In genomic region chr3:12905316-12906071, GRCh38 we compare ENCODE assay signal across 20 cellular contexts.
A peak's percentile ranks its signal among the peaks of the same experiment; 100 is the strongest.
DNase-seq lines count a peak whose midpoint lies in the region; ATAC-seq and TF ChIP-seq lines count a peak whose summit lies in the region.
"Had no signal": no experiment of that assay in that cellular context is flagged by ENCODE, and none has a peak within 500 bp of the region (broad histone marks: within the 10 kb centered on the region; RNA-seq: fewer than 3 reads in every experiment).

No MANE protein-coding gene starts in this region.

- H3K36me3 Mint-ChIP-seq in IgD-negative memory B cell (peaks cover 2% of the 10 kb centered on the region), naive B cell (peaks cover 0 to 13% of the 10 kb centered on the region in 2 donors)
- peaks cover 89% of the 10 kb centered on the region for H3K36me3 Mint-ChIP-seq in stimulated activated effector memory CD8-positive, alpha-beta T cell treated with anti-CD3 and anti-CD28 coated beads, Interleukin-12 subunit alpha, Interleukin-12 subunit beta, amount 100 ng/mL, for 72 hours

- peaks cover 6 to 12% (median 11%) of the 10 kb centered on the region in 3 donors for H3K4me1 Mint-ChIP-seq in IgD-negative memory B cell
- peaks cover 31 to 41% (median 35%) of the 10 kb centered on the region in 3 donors for H3K4me1 Mint-ChIP-seq in naive B cell
- H3K4me1 Mint-ChIP-seq in stimulated activated effector memory CD8-positive, alpha-beta T cell treated with anti-CD3 and anti-CD28 coated beads, Interleukin-12 subunit alpha, Interleukin-12 subunit beta, amount 100 ng/mL, for 72 hours: no peaks in the 10 kb centered on the region
- H3K4me1 Mint-ChIP-seq: nephron had no signal

- peaks cover 0 to 98% of the 10 kb centered on the region in 2 donors for H3K36me3 ChIP-seq in gastroesophageal sphincter

- H3K9me3 Mint-ChIP-seq in IgD-negative memory B cell: no peaks in the 10 kb centered on the region
- no peaks in the 10 kb centered on the region for H3K9me3 Mint-ChIP-seq in naive B cell
- no peaks in the 10 kb centered on the region for H3K9me3 Mint-ChIP-seq in stimulated activated effector memory CD8-positive, alpha-beta T cell treated with anti-CD3 and anti-CD28 coated beads, Interleukin-12 subunit alpha, Interleukin-12 subunit beta, amount 100 ng/mL, for 72 hours
- H3K9me3 Mint-ChIP-seq: activated naive CD4-positive, alpha-beta T cell treated with anti-CD3 and anti-CD28 coated beads, Interleukin-2, amount 50 U/mL, for 72 hours; activated T-helper 1 cell treated with anti-CD3 and anti-CD28 coated beads, Interleukin-12 subunit alpha, Interleukin-12 subunit beta, Interleukin-2, Interleukin-4 antibody, amounts not matched to agents 30 ng/mL and 10 ng/mL and 1 ng/mL, durations not matched to agents 14 hours and 24 hours and 36 hours; nephron had no signal

- intact Hi-C loops in left cardiac atrium (cut with DNase I): no loop called here

- 80% methylated on average over 1 of the region's 21 CpGs; no CpG with 5 or more reads in 1 of the 2 donors for WGBS in gastroesophageal sphincter (ENCODE audit: low coverage in 1 of 2), 2 donors

- DNase-seq in left cardiac atrium (no peak), naive B cell (no peak), HUDEP-2 (lab: John Stamatoyannopoulos, UW; ENCODE audit: unreplicated experiment in 76 of 76) (no peak)
- no peak for DNase-seq in stimulated activated effector memory CD8-positive, alpha-beta T cell treated with anti-CD3 and anti-CD28 coated beads, Interleukin-12 subunit alpha, Interleukin-12 subunit beta, amount 100 ng/mL, for 72 hours (ENCODE audit: low spot score in 2 of 2)
- DNase-seq: activated CD4-positive, alpha-beta T cell treated with anti-CD3 and anti-CD28 coated beads, Interleukin-2, amount 50 U/mL, for 1 hour; effector CD8-positive, alpha-beta T cell; kidney glomerular epithelial cell; mesendoderm; MM.1S; NCI-H526; T-helper 2 cell; upper lobe of left lung had no signal

- H3K27me3 Mint-ChIP-seq in IgD-negative memory B cell (no peaks in the 10 kb centered on the region), naive B cell (no peaks in the 10 kb centered on the region)
- H3K27me3 Mint-ChIP-seq: progenitor cell of endocrine pancreas had no signal

- H3K27ac ChIP-seq in gastroesophageal sphincter: no peak overlapping the region
- H3K27ac ChIP-seq: upper lobe of left lung had no signal

- no peak for TF ChIP-seq CTCF in gastroesophageal sphincter (IDR thresholded peaks at IDR 0.05)

- ATAC-seq in left cardiac atrium (peak; percentile 9 to 53), naive B cell (ENCODE audit: low read depth in 2 of 2) (no peak), gastroesophageal sphincter (no peak), HG02970 (IDR thresholded peaks at IDR 0.05; ENCODE audit: low FRiP score, unreplicated experiment) (no peak)
- ATAC-seq in stimulated activated effector memory CD8-positive, alpha-beta T cell treated with anti-CD3 and anti-CD28 coated beads, Interleukin-12 subunit alpha, Interleukin-12 subunit beta, amount 100 ng/mL, for 72 hours: no peak
- ATAC-seq: esophagus mucosa had no signal

- no peak overlapping the region for H3K4me3 ChIP-seq in gastroesophageal sphincter
- H3K4me3 ChIP-seq: upper lobe of left lung had no signal

- no peak for TF ChIP-seq EP300 in gastroesophageal sphincter (IDR thresholded peaks at IDR 0.05)

- H3K9me3 ChIP-seq in gastroesophageal sphincter: no peaks in the 10 kb centered on the region
- H3K9me3 ChIP-seq: upper lobe of left lung had no signal

- H3K4me3 Mint-ChIP-seq in IgD-negative memory B cell (peak overlapping the region in 1 of 4 donors; percentile 23), naive B cell (peak overlapping the region in 1 of 8 donors; percentile 25)
- no peak overlapping the region for H3K4me3 Mint-ChIP-seq in stimulated activated effector memory CD8-positive, alpha-beta T cell treated with anti-CD3 and anti-CD28 coated beads, Interleukin-12 subunit alpha, Interleukin-12 subunit beta, amount 100 ng/mL, for 72 hours
- H3K4me3 Mint-ChIP-seq: activated T-helper 1 cell treated with anti-CD3 and anti-CD28 coated beads, Interleukin-12 subunit alpha, Interleukin-12 subunit beta, Interleukin-2, Interleukin-4 antibody, amounts not matched to agents 30 ng/mL and 10 ng/mL and 1 ng/mL, durations not matched to agents 14 hours and 24 hours and 36 hours; nephron had no signal

- peak overlapping the region in 2 of 3 donors; percentile 58 to 80 for H3K27ac Mint-ChIP-seq in IgD-negative memory B cell
- H3K27ac Mint-ChIP-seq in naive B cell: peak overlapping the region in 4 of 6 donors; percentile 77 to 92 (median 82)
- H3K27ac Mint-ChIP-seq in stimulated activated effector memory CD8-positive, alpha-beta T cell treated with anti-CD3 and anti-CD28 coated beads, Interleukin-12 subunit alpha, Interleukin-12 subunit beta, amount 100 ng/mL, for 72 hours: peak overlapping the region; percentile 56
- H3K27ac Mint-ChIP-seq: activated T-helper 1 cell treated with anti-CD3 and anti-CD28 coated beads, Interleukin-12 subunit alpha, Interleukin-12 subunit beta, Interleukin-2, Interleukin-4 antibody, amounts not matched to agents 30 ng/mL and 10 ng/mL and 1 ng/mL, durations not matched to agents 14 hours and 24 hours and 36 hours; progenitor cell of endocrine pancreas had no signal

- no peak for TF ChIP-seq POLR2A in gastroesophageal sphincter (IDR thresholded peaks at IDR 0.05)

- no peaks in the 10 kb centered on the region for H3K27me3 ChIP-seq in gastroesophageal sphincter
- H3K27me3 ChIP-seq: upper lobe of left lung had no signal

- no peaks in the 10 kb centered on the region for H3K4me1 ChIP-seq in gastroesophageal sphincter
- H3K4me1 ChIP-seq: upper lobe of left lung had no signal

Comparison
In these comparisons a context has a peak if more than half of its experiments do, and no peak if none do; other contexts are left out.
1. ATAC-seq: peak in left cardiac atrium (2 of 2); none in naive B cell (0 of 2), stimulated activated effector memory CD8-positive, alpha-beta T cell treated with anti-CD3 and anti-CD28 coated beads, Interleukin-12 subunit alpha, Interleukin-12 subunit beta, amount 100 ng/mL, for 72 hours (single experiment), gastroesophageal sphincter (single experiment) and HG02970 (single experiment).
2. Peak in every context shown above with its lines, with median percentiles within 50 percentile points of each other: H3K27ac Mint-ChIP-seq.